Comparison of ENCODE assay signal across 8 cellular contexts in genomic region chr19:56671613-56671994, GRCh38. TPM values are rescaled to one million over a fixed set of nuclear protein-coding genes. Genes with fewer than 3 reads are reported as not detected.
A peak's percentile ranks its signal among the peaks of the same experiment; 100 is the strongest.
DNase-seq lines count a peak whose midpoint lies in the region; FAIRE-seq and TF ChIP-seq lines count a peak whose summit lies in the region.

Gene ZNF835, minus strand, starts transcription at chr19:56671757. Its CDS starts 6,559 bp downstream, at chr19:56665198.

- H3K9me3 ChIP-seq in BE2C: no peaks in the 10 kb centered on the region; the same call in 1 of the 2 replicates

- TF ChIP-seq CTCF in GM12865 (IDR thresholded peaks at IDR 0.05; ENCODE audit: insufficient read depth, low read depth, low read length, missing control alignments) (no peak), bronchial epithelial cell (IDR thresholded peaks at IDR 0.05; ENCODE audit: insufficient read depth, low read length, severe bottlenecking) (no peak), BE2C (IDR thresholded peaks at IDR 0.05; ENCODE audit: low read depth, low read length) (no peak)

- H3K4me1 ChIP-seq in BE2C: no peaks in the 10 kb centered on the region

- H3K4me3 ChIP-seq in GM12865 (ENCODE audit: low read depth, low read length) (no peak within 1 kb of the TSS), bronchial epithelial cell (ENCODE audit: low read depth, low read length) (no peak within 1 kb of the TSS), BE2C (ENCODE audit: low read depth, low read length) (no peak within 1 kb of the TSS)

- no peaks in the 10 kb centered on the region for H3K27me3 ChIP-seq in bronchial epithelial cell (ENCODE audit: control insufficient read depth, insufficient read depth, low read length)
- H3K27me3 ChIP-seq in BE2C: no peaks in the 10 kb centered on the region

- H3K36me3 ChIP-seq in bronchial epithelial cell (ENCODE audit: control insufficient read depth, insufficient read depth, low read length) (no peaks in the 10 kb centered on the region), BE2C (no peaks in the 10 kb centered on the region)

- FAIRE-seq in bronchial epithelial cell (lab: Jason Lieb, UNC): no peak

- DNase-seq in GM12865 (ENCODE audit: low read depth): peak; percentile 59
- peak; percentile 61 for DNase-seq in activated CD4-positive, CD25-positive, alpha-beta regulatory T cell treated with anti-CD3 and anti-CD28 coated beads, Interleukin-2, amount 50 U/mL, for 16 hours (ENCODE audit: low read depth, low spot score)
- peak; percentile 18 for DNase-seq in bronchial epithelial cell (ENCODE audit: low read depth)
- DNase-seq in left kidney (ENCODE audit: low read depth, low spot score): peak; percentile 95
- peak; percentile 81 for DNase-seq in stimulated activated CD4-positive, alpha-beta T cell treated with anti-CD3 and anti-CD28 coated beads, Interleukin-4, amount 100 ng/mL, for 24 hours
- DNase-seq in BE2C: no peak
- no peak for DNase-seq in NCI-H2196 treated with DMSO at 0.1 percent for 48 hours (lab: John Stamatoyannopoulos, UW; ENCODE audit: unreplicated experiment)
- DNase-seq in GM19238 (ENCODE audit: insufficient read length, low spot score): no peak

RNA-seq across cellular contexts. Expression of gene ZNF835, which starts in this region (rescaled TPM):
- under 0.01 TPM in 2 replicates for total RNA-seq in bronchial epithelial cell
- not detected for polyA plus RNA-seq in BE2C (2012; ENCODE audit: insufficient read depth, insufficient read length, low read depth)

Comparison
In these comparisons a context has a peak if more than half of its experiments do, and no peak if none do; other contexts are left out.
1. Peak in DNase-seq in bronchial epithelial cell; RNA of the gene not detected or under 1 TPM.
2. DNase-seq: peak in GM12865 (single experiment), activated CD4-positive, CD25-positive, alpha-beta regulatory T cell treated with anti-CD3 and anti-CD28 coated beads, Interleukin-2, amount 50 U/mL, for 16 hours (single experiment), left kidney (single experiment) and stimulated activated CD4-positive, alpha-beta T cell treated with anti-CD3 and anti-CD28 coated beads, Interleukin-4, amount 100 ng/mL, for 24 hours (single experiment); none in BE2C (single experiment), NCI-H2196 treated with DMSO at 0.1 percent for 48 hours (single experiment) and GM19238 (single experiment).